29 cellular contexts compared by ENCODE assay signal in the genomic region with DNA sequence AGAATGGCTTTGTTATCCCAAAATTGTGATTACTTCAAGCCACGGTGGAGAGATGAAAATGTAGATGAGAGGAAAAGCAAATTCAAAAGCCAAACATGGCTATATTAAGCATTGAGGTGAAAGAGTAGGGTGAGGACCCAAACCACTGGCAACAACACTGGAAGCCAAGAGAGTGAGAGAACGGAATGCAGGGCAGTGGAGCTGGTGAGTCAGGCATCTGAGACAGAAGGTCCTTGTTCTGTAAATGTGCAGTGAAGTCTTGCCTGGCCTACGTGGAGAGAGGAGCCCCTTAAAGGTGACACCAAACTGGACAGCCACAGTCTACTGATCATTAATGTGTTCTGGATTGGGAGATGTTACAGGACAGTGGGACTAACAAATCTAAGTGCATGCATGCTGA. TPM values are rescaled to one million over a fixed set of nuclear protein-coding genes. Genes with fewer than 3 reads are reported as not detected.
DNase-seq lines count a peak whose midpoint lies in the region; ATAC-seq, FAIRE-seq and TF ChIP-seq lines count a peak whose summit lies in the region.
"Had no signal": no experiment of that assay in that cellular context is flagged by ENCODE, and none has a peak within 500 bp of the region (broad histone marks: within the 10 kb centered on the region; RNA-seq: fewer than 3 reads in every experiment).

No MANE protein-coding gene starts in this region.

- H3K9ac ChIP-seq in GM23248: no peak overlapping the region
- H3K9ac ChIP-seq: KMS-11 had no signal

- H4K20me1 ChIP-seq in GM23248 (ENCODE audit: insufficient read depth): no peaks in the 10 kb centered on the region

- in situ Hi-C loops in GM23248 (cut with MboI): no loop called here

- WGBS in GM23248 (ENCODE audit: low coverage in 1 of 2, low lambda C conversion rate in 2 of 2, missing lambda C conversion rate in 2 of 2), 2 experiments: 45 to 63% methylated on average over 3 of the region's 3 CpGs

- no peaks in the 10 kb centered on the region for H3K9me3 Mint-ChIP-seq in nephron progenitor cell
- no peaks in the 10 kb centered on the region for H3K9me3 Mint-ChIP-seq in activated T-helper 2 cell treated with anti-CD3 and anti-CD28 coated beads, Interferon-gamma antibody, Interleukin-2, Interleukin-4, amounts not matched to agents 10 μg/mL and 5 μg/mL and 100 μg/mL, durations not matched to agents 14 hours and 24 hours and 36 hours
- H3K9me3 Mint-ChIP-seq: activated naive CD4-positive, alpha-beta T cell treated with anti-CD3 and anti-CD28 coated beads for 36 hours; CD4-positive, alpha-beta T cell; memory B cell; naive B cell had no signal

- peaks cover 2% of the 10 kb centered on the region for H3K27me3 Mint-ChIP-seq in nephron progenitor cell (ENCODE audit: low read depth, poor library complexity)
- H3K27me3 Mint-ChIP-seq in activated T-helper 2 cell treated with anti-CD3 and anti-CD28 coated beads, Interferon-gamma antibody, Interleukin-2, Interleukin-4, amounts not matched to agents 10 μg/mL and 5 μg/mL and 100 μg/mL, durations not matched to agents 14 hours and 24 hours and 36 hours (ENCODE audit: low read depth): peaks cover 12% of the 10 kb centered on the region
- H3K27me3 Mint-ChIP-seq: CD4-positive, alpha-beta T cell; memory B cell; naive B cell had no signal

- H3K9me2 ChIP-seq in GM23248 (ENCODE audit: insufficient read depth): no peaks in the 10 kb centered on the region

- no peaks in the 10 kb centered on the region for H3K4me1 Mint-ChIP-seq in nephron progenitor cell
- no peaks in the 10 kb centered on the region for H3K4me1 Mint-ChIP-seq in activated T-helper 2 cell treated with anti-CD3 and anti-CD28 coated beads, Interferon-gamma antibody, Interleukin-2, Interleukin-4, amounts not matched to agents 10 μg/mL and 5 μg/mL and 100 μg/mL, durations not matched to agents 14 hours and 24 hours and 36 hours (ENCODE audit: low read depth)
- H3K4me1 Mint-ChIP-seq: memory B cell, naive B cell had no signal

- no peaks in the 10 kb centered on the region for H3K36me3 Mint-ChIP-seq in nephron progenitor cell (ENCODE audit: low read depth)
- no peaks in the 10 kb centered on the region for H3K36me3 Mint-ChIP-seq in activated T-helper 2 cell treated with anti-CD3 and anti-CD28 coated beads, Interferon-gamma antibody, Interleukin-2, Interleukin-4, amounts not matched to agents 10 μg/mL and 5 μg/mL and 100 μg/mL, durations not matched to agents 14 hours and 24 hours and 36 hours (ENCODE audit: low read depth)
- H3K36me3 Mint-ChIP-seq: memory B cell had no signal

- H3K4me1 ChIP-seq in GM23248 (ENCODE audit: insufficient read depth): peaks cover 10% of the 10 kb centered on the region; the same call in 1 of the 2 replicates
- H3K4me1 ChIP-seq: stomach had no signal

- H3K9me3 ChIP-seq in GM23248 (ENCODE audit: low read depth): no peaks in the 10 kb centered on the region
- H3K9me3 ChIP-seq: right atrium auricular region, stomach, tibial nerve had no signal

- peak overlapping the region; percentile 15 for H3K27ac Mint-ChIP-seq in nephron progenitor cell
- H3K27ac Mint-ChIP-seq in activated T-helper 2 cell treated with anti-CD3 and anti-CD28 coated beads, Interferon-gamma antibody, Interleukin-2, Interleukin-4, amounts not matched to agents 10 μg/mL and 5 μg/mL and 100 μg/mL, durations not matched to agents 14 hours and 24 hours and 36 hours: no peak overlapping the region
- H3K27ac Mint-ChIP-seq: activated naive CD4-positive, alpha-beta T cell treated with anti-CD3 and anti-CD28 coated beads for 36 hours; CD4-positive, alpha-beta T cell; memory B cell; naive B cell had no signal

- no peaks in the 10 kb centered on the region for H3K79me2 ChIP-seq in GM23248 (ENCODE audit: insufficient read depth)

- H3K4me3 Mint-ChIP-seq in nephron progenitor cell: no peak overlapping the region
- H3K4me3 Mint-ChIP-seq in activated T-helper 2 cell treated with anti-CD3 and anti-CD28 coated beads, Interferon-gamma antibody, Interleukin-2, Interleukin-4, amounts not matched to agents 10 μg/mL and 5 μg/mL and 100 μg/mL, durations not matched to agents 14 hours and 24 hours and 36 hours (ENCODE audit: low read depth): no peak overlapping the region
- H3K4me3 Mint-ChIP-seq: activated naive CD4-positive, alpha-beta T cell treated with anti-CD3 and anti-CD28 coated beads for 36 hours; CD4-positive, alpha-beta T cell; memory B cell; naive B cell had no signal

- H3K27me3 ChIP-seq in GM23248 (replicated peaks; ENCODE audit: insufficient read depth) (no peaks in the 10 kb centered on the region), bronchial epithelial cell (ENCODE audit: control insufficient read depth, insufficient read depth, low read length) (no peaks in the 10 kb centered on the region)
- H3K27me3 ChIP-seq: right atrium auricular region, stomach, tibial nerve had no signal

- intact Hi-C loops in activated T-helper 2 cell treated with anti-CD3 and anti-CD28 coated beads, Interferon-gamma antibody, Interleukin-2, Interleukin-4, amounts not matched to agents 10 μg/mL and 5 μg/mL and 100 μg/mL, durations not matched to agents 14 hours and 24 hours and 36 hours (cut with micrococcal nuclease): no loop called here
- intact Hi-C loops in Right ventricle myocardium inferior (cut with DNase I): no loop called here

- no peak overlapping the region for H2AFZ ChIP-seq in GM23248
- H2AFZ ChIP-seq: PC-9 had no signal

- H3F3A ChIP-seq in GM23248 (ENCODE audit: insufficient read depth): 0 out of 2 replicates have a peak, but pooled peaks cover 4% of the 10 kb centered on the region

- H3K36me3 ChIP-seq in GM23248 (ENCODE audit: low read depth): no peaks in the 10 kb centered on the region
- no peaks in the 10 kb centered on the region for H3K36me3 ChIP-seq in bronchial epithelial cell (ENCODE audit: control insufficient read depth, insufficient read depth, low read length)
- H3K36me3 ChIP-seq: right atrium auricular region, stomach, tibial nerve had no signal

- TF ChIP-seq CTCF in bronchial epithelial cell (IDR thresholded peaks at IDR 0.05; ENCODE audit: insufficient read depth, low read length, severe bottlenecking): no peak
- TF ChIP-seq CTCF in nephron progenitor cell (IDR thresholded peaks at IDR 0.05): no peak

- H3K4me2 ChIP-seq in GM23248 (ENCODE audit: unreplicated experiment): no peak overlapping the region
- H3K4me2 ChIP-seq: KMS-11, PC-9 had no signal

- peak; percentile 40 for DNase-seq in GM23248
- peak; percentile 24 for DNase-seq in LHCN-M2 (ENCODE audit: low read depth)
- peak; percentile 13 for DNase-seq in bronchial epithelial cell (ENCODE audit: low read depth)
- DNase-seq in nephron progenitor cell: no peak
- DNase-seq in activated T-helper 2 cell treated with anti-CD3 and anti-CD28 coated beads, Interferon-gamma antibody, Interleukin-2, Interleukin-4, amounts not matched to agents 10 μg/mL and 5 μg/mL and 100 μg/mL, durations not matched to agents 14 hours and 24 hours and 36 hours (ENCODE audit: low spot score): no peak
- no peak for DNase-seq in Right ventricle myocardium inferior (ENCODE audit: missing footprints)
- DNase-seq: activated CD4-positive, alpha-beta T cell treated with anti-CD3 and anti-CD28 coated beads for 4 hours; activated naive CD4-positive, alpha-beta T cell treated with anti-CD3 and anti-CD28 coated beads for 36 hours; activated T-cell treated with anti-CD3 and anti-CD28 coated beads, Interleukin-2, amount 50 U/mL, for 48 hours; anterior cingulate cortex; CD4-positive, alpha-beta T cell; cerebellar nuclear complex; DMS153; effector CD8-positive, alpha-beta T cell; naive B cell; NCI-H1694 treated with DMSO at 0.1 percent for 48 hours; NCI-H345; NCI-H774; PC-9; stimulated activated CD4-positive, alpha-beta T cell treated with anti-CD3 and anti-CD28 coated beads, Interleukin-12 subunit alpha, Interleukin-12 subunit beta, amount 100 ng/mL, for 4 hours; stomach; T-helper 1 cell had no signal

- H3K4me3 ChIP-seq in GM23248 (no peak overlapping the region), bronchial epithelial cell (ENCODE audit: low read depth, low read length) (no peak overlapping the region)
- H3K4me3 ChIP-seq: GM12878, PC-9, right atrium auricular region, stomach, tibial nerve had no signal

- ATAC-seq in GM21515 (IDR thresholded peaks at IDR 0.05; ENCODE audit: unreplicated experiment): no peak
- no peak for ATAC-seq in HG03039 (IDR thresholded peaks at IDR 0.05; ENCODE audit: unreplicated experiment)
- ATAC-seq in Right ventricle myocardium inferior: no peak
- ATAC-seq: GM12878 had no signal

- H3K27ac ChIP-seq in GM23248: no peak overlapping the region
- H3K27ac ChIP-seq: KMS-11, PC-9, right atrium auricular region, stomach, tibial nerve had no signal

- FAIRE-seq in bronchial epithelial cell (lab: Jason Lieb, UNC): no peak
- FAIRE-seq: GM12878 had no signal

RNA-seq across cellular contexts. Expression of gene SEC24B, which starts 22.8 kb away (rescaled TPM):
- total RNA-seq in GM23248 (2014; rRNA removed; shearing (Covaris generic)): 25.0 and 26.6 TPM in 2 replicates
- polyA plus RNA-seq in GM23248 (2016; fragmentation: Nextera tagmentation; extraction: Ambion mirVana): 20.3 and 20.6 TPM in 2 replicates
- total RNA-seq in LHCN-M2 (2014; rRNA removed) (19.2 and 25.6 TPM in 2 replicates), bronchial epithelial cell (9.2 and 10.0 TPM in 2 replicates), Right ventricle myocardium inferior (26.1 TPM)
- 11.3 TPM for polyA plus RNA-seq in LHCN-M2 (2012)
- total RNA-seq in activated T-helper 2 cell treated with anti-CD3 and anti-CD28 coated beads, Interferon-gamma antibody, Interleukin-2, Interleukin-4, amounts not matched to agents 10 μg/mL and 5 μg/mL and 100 μg/mL, durations not matched to agents 14 hours and 24 hours and 36 hours: 32.0 and 32.3 TPM in 2 replicates

Comparison
In these comparisons a context has a peak if more than half of its experiments do, and no peak if none do; other contexts are left out.
1. DNase-seq: peak in GM23248 (single experiment), LHCN-M2 (single experiment) and bronchial epithelial cell (single experiment); none in nephron progenitor cell (single experiment), activated T-helper 2 cell treated with anti-CD3 and anti-CD28 coated beads, Interferon-gamma antibody, Interleukin-2, Interleukin-4, amounts not matched to agents 10 μg/mL and 5 μg/mL and 100 μg/mL, durations not matched to agents 14 hours and 24 hours and 36 hours (single experiment) and Right ventricle myocardium inferior (single experiment).